In the genomic region with DNA sequence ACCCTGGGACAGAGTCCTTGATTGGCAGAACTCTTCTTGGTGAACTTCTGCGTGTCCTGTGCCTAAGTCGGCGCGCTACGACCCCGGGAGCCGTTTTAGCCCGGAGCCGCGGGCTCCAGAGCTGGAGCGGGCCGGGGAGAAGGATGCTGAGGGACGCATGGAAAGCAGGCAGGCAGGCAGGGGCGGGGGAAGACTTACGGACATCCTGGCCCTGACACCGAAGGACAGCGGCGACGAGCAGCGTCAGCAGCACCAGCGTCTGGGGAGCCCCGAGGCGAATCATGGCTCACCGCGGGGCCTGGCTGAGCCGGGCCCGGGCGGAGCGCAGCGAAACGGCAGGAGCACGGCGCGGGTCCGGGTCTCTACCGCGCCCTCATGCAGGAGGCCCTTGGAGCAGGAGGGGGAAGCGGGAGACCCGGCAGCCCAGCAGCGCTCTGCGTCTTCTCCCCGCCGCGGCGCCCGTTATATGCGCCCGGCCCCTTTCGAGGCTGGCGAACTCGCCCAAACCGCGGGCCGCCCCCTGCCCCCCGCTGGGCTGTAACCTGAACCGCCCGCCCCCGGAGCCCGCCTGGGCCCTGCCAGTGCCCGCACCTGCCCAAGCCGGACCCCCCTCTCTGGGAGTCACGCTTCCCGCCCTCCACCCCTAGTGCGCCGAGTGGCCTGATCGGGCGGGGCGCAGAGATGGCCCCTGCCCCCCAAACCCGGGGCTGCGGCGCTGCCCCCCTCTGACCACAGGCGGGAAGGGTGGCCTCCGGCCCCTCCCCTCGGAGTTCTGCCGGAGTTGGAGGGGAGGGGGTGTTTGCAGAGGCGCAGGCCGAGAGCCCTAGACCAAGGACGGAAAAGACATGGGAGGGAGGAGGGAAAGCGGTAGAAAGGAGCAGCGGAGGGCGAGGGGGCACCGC, we compare ENCODE assay signal across 9 cellular contexts. TPM values are rescaled to one million over a fixed set of nuclear protein-coding genes. Genes with fewer than 3 reads are reported as not detected.
DNase-seq lines count a peak whose midpoint lies in the region; ATAC-seq and TF ChIP-seq lines count a peak whose summit lies in the region.
"Had no signal": no experiment of that assay in that cellular context is flagged by ENCODE, and none has a peak within 500 bp of the region (broad histone marks: within the 10 kb centered on the region; RNA-seq: fewer than 3 reads in every experiment).

A gene (minus strand): TSS at position 438 of the 902 bp plus-strand sequence. CDS start 155 bp downstream, at position 283.

- TF ChIP-seq CTCF in WTC11 (IDR thresholded peaks at IDR 0.05) (no peak), fibroblast of villous mesenchyme (IDR thresholded peaks at IDR 0.05; ENCODE audit: insufficient read depth, low read depth, low read length) (no peak)

- intact Hi-C loops in posterior vena cava (cut with DNase I) = no loop called here

- H3K27me3 Mint-ChIP-seq in WTC11 (ENCODE audit: low read depth) = peaks cover 100% of the 10 kb centered on the region

- DNase-seq in activated CD8-positive, alpha-beta memory T cell treated with anti-CD3 and anti-CD28 coated beads for 24 hours = peak; percentile 69
- DNase-seq in activated CD8-positive, alpha-beta memory T cell treated with anti-CD3 and anti-CD28 coated beads, Interleukin-2, amount 50 U/mL, for 4 hours = no peak
- DNase-seq in WTC11 (ENCODE audit: low spot score) = peak; percentile 78
- DNase-seq in fibroblast of villous mesenchyme (ENCODE audit: low read depth) = peak; percentile 26
- DNase-seq in posterior vena cava (ENCODE audit: low spot score) = peak; percentile 76
- no peak for DNase-seq in H4 (ENCODE audit: low spot score)
- DNase-seq in hippocampal formation (lab: John Stamatoyannopoulos, UW) = no peak

- CTCF ChIA-PET in WTC11 (lab: Charles Lee) = interaction anchor here (0.6 to 4.0 kb wide), 12 partner anchors 12 to 193 kb away, joined by 3 to 18 read pairs (median 5); a partner anchor contains a TSS

- peaks cover 52% of the 10 kb centered on the region for H3K4me1 Mint-ChIP-seq in WTC11

- no peaks in the 10 kb centered on the region for H3K36me3 Mint-ChIP-seq in WTC11

- no peak within 1 kb of the TSS for H3K27ac Mint-ChIP-seq in WTC11

- H3K4me3 Mint-ChIP-seq in WTC11 = peak within 1 kb of the TSS; percentile 81

- POLR2A ChIA-PET in WTC11 (lab: Charles Lee) = interaction anchor here (0.6 to 0.9 kb wide), 2 partner anchors 99 to 191 kb away, joined by 3 to 9 read pairs; a partner anchor contains a TSS

- no peak within 1 kb of the TSS for H3K4me3 ChIP-seq in fibroblast of villous mesenchyme (ENCODE audit: low read depth, low read length)

- H3K9me3 Mint-ChIP-seq in WTC11 = no peaks in the 10 kb centered on the region

- ATAC-seq in WTC11 (peak; percentile 40), GM21526 (IDR thresholded peaks at IDR 0.05; ENCODE audit: low FRiP score, unreplicated experiment) (no peak)

TF ChIP-seq in WTC11, 78 proteins besides CTCF, POLR2A, EP300 and RAD21 (continues in another document):
- TF ChIP-seq, protein P1, sequence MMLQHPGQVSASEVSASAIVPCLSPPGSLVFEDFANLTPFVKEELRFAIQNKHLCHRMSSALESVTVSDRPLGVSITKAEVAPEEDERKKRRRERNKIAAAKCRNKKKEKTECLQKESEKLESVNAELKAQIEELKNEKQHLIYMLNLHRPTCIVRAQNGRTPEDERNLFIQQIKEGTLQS (CRISPR knock-in tag; conservative IDR thresholded peaks at IDR 0.05) = no peak
- TF ChIP-seq, protein P2, sequence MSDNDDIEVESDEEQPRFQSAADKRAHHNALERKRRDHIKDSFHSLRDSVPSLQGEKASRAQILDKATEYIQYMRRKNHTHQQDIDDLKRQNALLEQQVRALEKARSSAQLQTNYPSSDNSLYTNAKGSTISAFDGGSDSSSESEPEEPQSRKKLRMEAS (CRISPR knock-in tag; IDR thresholded peaks at IDR 0.05) = peak; percentile 33
- TF ChIP-seq MXD4 (CRISPR knock-in tag; IDR thresholded peaks at IDR 0.05; ENCODE audit: borderline replicate concordance) = no peak
- peak; percentile 59 for TF ChIP-seq SP1 (CRISPR knock-in tag; conservative IDR thresholded peaks at IDR 0.05)
- TF ChIP-seq, protein P3, sequence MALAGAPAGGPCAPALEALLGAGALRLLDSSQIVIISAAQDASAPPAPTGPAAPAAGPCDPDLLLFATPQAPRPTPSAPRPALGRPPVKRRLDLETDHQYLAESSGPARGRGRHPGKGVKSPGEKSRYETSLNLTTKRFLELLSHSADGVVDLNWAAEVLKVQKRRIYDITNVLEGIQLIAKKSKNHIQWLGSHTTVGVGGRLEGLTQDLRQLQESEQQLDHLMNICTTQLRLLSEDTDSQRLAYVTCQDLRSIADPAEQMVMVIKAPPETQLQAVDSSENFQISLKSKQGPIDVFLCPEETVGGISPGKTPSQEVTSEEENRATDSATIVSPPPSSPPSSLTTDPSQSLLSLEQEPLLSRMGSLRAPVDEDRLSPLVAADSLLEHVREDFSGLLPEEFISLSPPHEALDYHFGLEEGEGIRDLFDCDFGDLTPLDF (CRISPR knock-in tag; IDR thresholded peaks at IDR 0.05) = no peak
- TF ChIP-seq, protein P4, sequence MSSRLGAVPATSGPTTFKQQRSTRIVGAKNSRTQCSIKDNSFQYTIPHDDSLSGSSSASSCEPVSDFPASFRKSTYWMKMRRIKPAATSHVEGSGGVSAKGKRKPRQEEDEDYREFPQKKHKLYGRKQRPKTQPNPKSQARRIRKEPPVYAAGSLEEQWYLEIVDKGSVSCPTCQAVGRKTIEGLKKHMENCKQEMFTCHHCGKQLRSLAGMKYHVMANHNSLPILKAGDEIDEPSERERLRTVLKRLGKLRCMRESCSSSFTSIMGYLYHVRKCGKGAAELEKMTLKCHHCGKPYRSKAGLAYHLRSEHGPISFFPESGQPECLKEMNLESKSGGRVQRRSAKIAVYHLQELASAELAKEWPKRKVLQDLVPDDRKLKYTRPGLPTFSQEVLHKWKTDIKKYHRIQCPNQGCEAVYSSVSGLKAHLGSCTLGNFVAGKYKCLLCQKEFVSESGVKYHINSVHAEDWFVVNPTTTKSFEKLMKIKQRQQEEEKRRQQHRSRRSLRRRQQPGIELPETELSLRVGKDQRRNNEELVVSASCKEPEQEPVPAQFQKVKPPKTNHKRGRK (CRISPR knock-in tag; IDR thresholded peaks at IDR 0.05; ENCODE audit: borderline replicate concordance) = no peak
- TF ChIP-seq, protein P5, sequence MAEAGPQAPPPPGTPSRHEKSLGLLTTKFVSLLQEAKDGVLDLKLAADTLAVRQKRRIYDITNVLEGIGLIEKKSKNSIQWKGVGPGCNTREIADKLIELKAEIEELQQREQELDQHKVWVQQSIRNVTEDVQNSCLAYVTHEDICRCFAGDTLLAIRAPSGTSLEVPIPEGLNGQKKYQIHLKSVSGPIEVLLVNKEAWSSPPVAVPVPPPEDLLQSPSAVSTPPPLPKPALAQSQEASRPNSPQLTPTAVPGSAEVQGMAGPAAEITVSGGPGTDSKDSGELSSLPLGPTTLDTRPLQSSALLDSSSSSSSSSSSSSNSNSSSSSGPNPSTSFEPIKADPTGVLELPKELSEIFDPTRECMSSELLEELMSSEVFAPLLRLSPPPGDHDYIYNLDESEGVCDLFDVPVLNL (CRISPR knock-in tag; IDR thresholded peaks at IDR 0.05; ENCODE audit: borderline replicate concordance, low read depth) = 0 out of 2 replicates have a peak, but pooled peaks have one; percentile 4
- TF ChIP-seq, protein P6, sequence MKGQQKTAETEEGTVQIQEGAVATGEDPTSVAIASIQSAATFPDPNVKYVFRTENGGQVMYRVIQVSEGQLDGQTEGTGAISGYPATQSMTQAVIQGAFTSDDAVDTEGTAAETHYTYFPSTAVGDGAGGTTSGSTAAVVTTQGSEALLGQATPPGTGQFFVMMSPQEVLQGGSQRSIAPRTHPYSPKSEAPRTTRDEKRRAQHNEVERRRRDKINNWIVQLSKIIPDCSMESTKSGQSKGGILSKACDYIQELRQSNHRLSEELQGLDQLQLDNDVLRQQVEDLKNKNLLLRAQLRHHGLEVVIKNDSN (CRISPR knock-in tag; IDR thresholded peaks at IDR 0.05) = 0 out of 2 replicates have a peak, but pooled peaks have one; percentile 13
- TF ChIP-seq FOXP1 (CRISPR knock-in tag; IDR thresholded peaks at IDR 0.05; ENCODE audit: borderline replicate concordance) = peak; percentile 24; the same call in 1 of the 2 replicates
- TF ChIP-seq, protein P7, sequence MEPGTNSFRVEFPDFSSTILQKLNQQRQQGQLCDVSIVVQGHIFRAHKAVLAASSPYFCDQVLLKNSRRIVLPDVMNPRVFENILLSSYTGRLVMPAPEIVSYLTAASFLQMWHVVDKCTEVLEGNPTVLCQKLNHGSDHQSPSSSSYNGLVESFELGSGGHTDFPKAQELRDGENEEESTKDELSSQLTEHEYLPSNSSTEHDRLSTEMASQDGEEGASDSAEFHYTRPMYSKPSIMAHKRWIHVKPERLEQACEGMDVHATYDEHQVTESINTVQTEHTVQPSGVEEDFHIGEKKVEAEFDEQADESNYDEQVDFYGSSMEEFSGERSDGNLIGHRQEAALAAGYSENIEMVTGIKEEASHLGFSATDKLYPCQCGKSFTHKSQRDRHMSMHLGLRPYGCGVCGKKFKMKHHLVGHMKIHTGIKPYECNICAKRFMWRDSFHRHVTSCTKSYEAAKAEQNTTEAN (CRISPR knock-in tag; IDR thresholded peaks at IDR 0.05) = peak; percentile 23; the same call in 1 of the 2 replicates
- TF ChIP-seq ATF1 (CRISPR knock-in tag; IDR thresholded peaks at IDR 0.05) = no peak
- TF ChIP-seq, protein P8, sequence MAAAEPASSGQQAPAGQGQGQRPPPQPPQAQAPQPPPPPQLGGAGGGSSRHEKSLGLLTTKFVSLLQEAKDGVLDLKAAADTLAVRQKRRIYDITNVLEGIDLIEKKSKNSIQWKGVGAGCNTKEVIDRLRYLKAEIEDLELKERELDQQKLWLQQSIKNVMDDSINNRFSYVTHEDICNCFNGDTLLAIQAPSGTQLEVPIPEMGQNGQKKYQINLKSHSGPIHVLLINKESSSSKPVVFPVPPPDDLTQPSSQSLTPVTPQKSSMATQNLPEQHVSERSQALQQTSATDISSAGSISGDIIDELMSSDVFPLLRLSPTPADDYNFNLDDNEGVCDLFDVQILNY (CRISPR knock-in tag; IDR thresholded peaks at IDR 0.05) = peak; percentile 65; the same call in 1 of the 2 replicates

RNA-seq across cellular contexts. Expression of the gene that starts here (rescaled TPM):
- total RNA-seq in WTC11 (2021) = 18.2 to 24.3 TPM (median 20.9 TPM) in 3 replicates
- under 0.01 TPM in 1 of 2 replicates, not detected in the other for total RNA-seq in fibroblast of villous mesenchyme
- total RNA-seq in posterior vena cava = not detected
- not detected in 2 replicates for total RNA-seq in H4 (2014; rRNA removed; shearing (Covaris generic))
- total RNA-seq: activated CD8-positive, alpha-beta memory T cell treated with anti-CD3 and anti-CD28 coated beads for 36 hours had no signal

Comparison
In these comparisons a context has a peak if more than half of its experiments do, and no peak if none do; other contexts are left out.
1. RNA of the gene that starts here (total RNA-seq): 18.2 to 24.3 TPM in WTC11; under 0.01 TPM in fibroblast of villous mesenchyme, not detected in posterior vena cava and not detected in H4; every median in the first group is over 10 times any median in the second.
2. DNase-seq: peak in activated CD8-positive, alpha-beta memory T cell treated with anti-CD3 and anti-CD28 coated beads for 24 hours (single experiment) and WTC11 (single experiment); none in activated CD8-positive, alpha-beta memory T cell treated with anti-CD3 and anti-CD28 coated beads, Interleukin-2, amount 50 U/mL, for 4 hours (single experiment), H4 (single experiment) and hippocampal formation (0 of 2).
3. Peak in DNase-seq in fibroblast of villous mesenchyme; RNA of the gene not detected or under 1 TPM.
4. Peak in DNase-seq in posterior vena cava; RNA of the gene not detected or under 1 TPM.